In genomic region chr5:62812653-62813329, GRCh38 we compare ENCODE assay signal across 22 cellular contexts.
A peak's percentile ranks its signal among the peaks of the same experiment; 100 is the strongest.
DNase-seq lines count a peak whose midpoint lies in the region; ATAC-seq and TF ChIP-seq lines count a peak whose summit lies in the region.
"Had no signal": no experiment of that assay in that cellular context is flagged by ENCODE, and none has a peak within 500 bp of the region (broad histone marks: within the 10 kb centered on the region; RNA-seq: fewer than 3 reads in every experiment).

No MANE protein-coding gene starts in this region.

- DNase-seq in GM23248 (peak; percentile 1), MM.1S (no peak), foreskin melanocyte (peak; percentile 54), smooth muscle cell (lab: John Stamatoyannopoulos, UW; ENCODE audit: unreplicated experiment) (no peak), substantia nigra (lab: John Stamatoyannopoulos, UW) (no peak)
- no peak for DNase-seq in activated effector memory CD4-positive, alpha-beta T cell treated with Interleukin-2 at 50 U/mL for 16 hours
- DNase-seq: C1 segment of cervical spinal cord; Caco-2; CD4-positive, alpha-beta memory T cell; DND-41; H7; IMR-90; KG1; NCI-H1092 treated with DMSO at 0.1 percent for 48 hours; NCI-H1436; NCI-H187 treated with DMSO at 0.1 percent for 48 hours; NCI-H526 treated with DMSO at 0.1 percent for 48 hours; PC-9; Right ventricle myocardium superior; T-cell had no signal

- TF ChIP-seq CTCF in MM.1S (IDR thresholded peaks at IDR 0.05; ENCODE audit: low read length) (no peak), smooth muscle cell (IDR thresholded peaks at IDR 0.05; ENCODE audit: borderline replicate concordance, insufficient read depth, poor library complexity, severe bottlenecking) (no peak)

- H3F3A ChIP-seq in GM23248 (ENCODE audit: insufficient read depth): no peaks in the 10 kb centered on the region
- H3F3A ChIP-seq in MM.1S (ENCODE audit: insufficient read depth, low read length): no peaks in the 10 kb centered on the region
- H3F3A ChIP-seq in smooth muscle cell (ENCODE audit: low read depth): no peaks in the 10 kb centered on the region

- H3K27ac ChIP-seq in GM23248 (no peak overlapping the region), MM.1S (ENCODE audit: low read length) (no peak overlapping the region), smooth muscle cell (ENCODE audit: low read depth) (no peak overlapping the region), substantia nigra (ENCODE audit: low read depth, low read length, poor library complexity, severe bottlenecking) (no peak overlapping the region)
- H3K27ac ChIP-seq: PC-9, SJSA1 had no signal

- in situ Hi-C loops in GM23248 (cut with MboI): no loop called here

- no peak overlapping the region for H3K9ac ChIP-seq in GM23248
- H3K9ac ChIP-seq in MM.1S (ENCODE audit: low read length): no peak overlapping the region
- no peak overlapping the region for H3K9ac ChIP-seq in smooth muscle cell (ENCODE audit: low read depth)

- H4K20me1 ChIP-seq in GM23248 (ENCODE audit: insufficient read depth) (no peaks in the 10 kb centered on the region), MM.1S (ENCODE audit: insufficient read depth, low read length) (no peaks in the 10 kb centered on the region), smooth muscle cell (ENCODE audit: low read depth) (no peaks in the 10 kb centered on the region)

- H2AFZ ChIP-seq in GM23248: no peak overlapping the region
- 0 out of 2 replicates have a peak overlapping the region, but pooled peaks have one; percentile 14 for H2AFZ ChIP-seq in MM.1S (ENCODE audit: low read length)
- no peak overlapping the region for H2AFZ ChIP-seq in smooth muscle cell (ENCODE audit: low read depth)
- H2AFZ ChIP-seq: PC-9 had no signal

- H3K27me3 ChIP-seq in GM23248 (replicated peaks; ENCODE audit: insufficient read depth): no peaks in the 10 kb centered on the region
- H3K27me3 ChIP-seq in MM.1S (replicated peaks; ENCODE audit: insufficient read depth, low read length): no peaks in the 10 kb centered on the region
- no peaks in the 10 kb centered on the region for H3K27me3 ChIP-seq in smooth muscle cell (ENCODE audit: low read depth)
- H3K27me3 ChIP-seq: SJSA1 had no signal

- 3 to 4% methylated on average over 6 of the region's 6 CpGs for WGBS in GM23248 (ENCODE audit: low coverage in 1 of 2, low lambda C conversion rate in 2 of 2, missing lambda C conversion rate in 2 of 2), 2 experiments
- 59% methylated on average over 6 of the region's 6 CpGs for WGBS in smooth muscle cell (ENCODE audit: low lambda C conversion rate)

- H3K36me3 ChIP-seq in GM23248 (ENCODE audit: low read depth) (no peaks in the 10 kb centered on the region), MM.1S (replicated peaks; ENCODE audit: insufficient read depth, low read length) (no peaks in the 10 kb centered on the region), smooth muscle cell (ENCODE audit: low read depth) (no peaks in the 10 kb centered on the region)
- H3K36me3 ChIP-seq: SJSA1 had no signal

- no peaks in the 10 kb centered on the region for H3K79me2 ChIP-seq in GM23248 (ENCODE audit: insufficient read depth)
- no peaks in the 10 kb centered on the region for H3K79me2 ChIP-seq in MM.1S (ENCODE audit: low read length)
- no peaks in the 10 kb centered on the region for H3K79me2 ChIP-seq in smooth muscle cell (ENCODE audit: low read depth)

- H3K4me2 ChIP-seq in GM23248 (ENCODE audit: unreplicated experiment) (no peak overlapping the region), MM.1S (ENCODE audit: low read depth, low read length) (no peak overlapping the region), smooth muscle cell (no peak overlapping the region)
- H3K4me2 ChIP-seq: PC-9 had no signal

- H3K9me3 ChIP-seq in GM23248 (ENCODE audit: low read depth) (no peaks in the 10 kb centered on the region), MM.1S (replicated peaks; ENCODE audit: insufficient read depth, low read length) (no peaks in the 10 kb centered on the region), smooth muscle cell (replicated peaks; ENCODE audit: low read depth) (no peaks in the 10 kb centered on the region)
- H3K9me3 ChIP-seq: Caco-2 had no signal

- no peaks in the 10 kb centered on the region for H3K4me1 ChIP-seq in GM23248 (ENCODE audit: insufficient read depth)
- no peaks in the 10 kb centered on the region for H3K4me1 ChIP-seq in MM.1S (ENCODE audit: low read length)
- H3K4me1 ChIP-seq in smooth muscle cell (ENCODE audit: low read depth): no peaks in the 10 kb centered on the region
- H3K4me1 ChIP-seq: Caco-2, SJSA1 had no signal

- no peak overlapping the region for H3K4me3 ChIP-seq in GM23248
- no peak overlapping the region for H3K4me3 ChIP-seq in MM.1S (ENCODE audit: low read length)
- H3K4me3 ChIP-seq in smooth muscle cell: no peak overlapping the region
- H3K4me3 ChIP-seq: PC-9, SJSA1 had no signal

- H3K9me2 ChIP-seq in GM23248 (ENCODE audit: insufficient read depth) (no peaks in the 10 kb centered on the region), MM.1S (replicated peaks; ENCODE audit: insufficient read depth, low read length) (no peaks in the 10 kb centered on the region)

- ATAC-seq in GM18519 (IDR thresholded peaks at IDR 0.05; ENCODE audit: low FRiP score, unreplicated experiment): no peak
- ATAC-seq: T-cell had no signal

Comparison
In these comparisons a context has a peak if more than half of its experiments do, and no peak if none do; other contexts are left out.
1. DNase-seq: peak in GM23248 (single experiment) and foreskin melanocyte (single experiment); none in MM.1S (single experiment), smooth muscle cell (single experiment), substantia nigra (0 of 49) and activated effector memory CD4-positive, alpha-beta T cell treated with Interleukin-2 at 50 U/mL for 16 hours (single experiment).